1 cellular context compared by ENCODE assay signal in the genomic region with DNA sequence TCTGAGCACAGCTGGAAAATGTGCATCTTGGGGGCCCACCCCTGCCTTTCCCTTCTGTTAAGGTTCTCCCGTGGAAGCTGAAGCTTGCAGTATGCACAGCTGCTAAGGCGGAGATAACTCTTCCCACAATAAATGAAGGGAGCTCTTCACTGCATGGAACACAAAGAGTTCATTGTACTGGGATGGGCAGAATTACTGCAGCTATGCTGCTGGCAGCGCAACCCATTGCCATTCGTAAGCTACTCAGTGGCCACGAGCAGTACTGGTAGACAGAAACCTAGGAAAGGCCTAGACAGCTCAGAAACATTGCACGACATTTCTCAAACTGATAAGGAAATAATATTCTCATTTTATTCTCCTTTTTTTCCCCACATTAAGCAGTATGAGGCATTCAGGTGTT.
TF ChIP-seq lines count a peak whose summit lies in the region.

No MANE protein-coding gene starts in this region.

TF ChIP-seq in GM23338, 12 proteins besides CTCF, POLR2A, EP300 and RAD21 (continued from another document):
- TF ChIP-seq, protein P1, sequence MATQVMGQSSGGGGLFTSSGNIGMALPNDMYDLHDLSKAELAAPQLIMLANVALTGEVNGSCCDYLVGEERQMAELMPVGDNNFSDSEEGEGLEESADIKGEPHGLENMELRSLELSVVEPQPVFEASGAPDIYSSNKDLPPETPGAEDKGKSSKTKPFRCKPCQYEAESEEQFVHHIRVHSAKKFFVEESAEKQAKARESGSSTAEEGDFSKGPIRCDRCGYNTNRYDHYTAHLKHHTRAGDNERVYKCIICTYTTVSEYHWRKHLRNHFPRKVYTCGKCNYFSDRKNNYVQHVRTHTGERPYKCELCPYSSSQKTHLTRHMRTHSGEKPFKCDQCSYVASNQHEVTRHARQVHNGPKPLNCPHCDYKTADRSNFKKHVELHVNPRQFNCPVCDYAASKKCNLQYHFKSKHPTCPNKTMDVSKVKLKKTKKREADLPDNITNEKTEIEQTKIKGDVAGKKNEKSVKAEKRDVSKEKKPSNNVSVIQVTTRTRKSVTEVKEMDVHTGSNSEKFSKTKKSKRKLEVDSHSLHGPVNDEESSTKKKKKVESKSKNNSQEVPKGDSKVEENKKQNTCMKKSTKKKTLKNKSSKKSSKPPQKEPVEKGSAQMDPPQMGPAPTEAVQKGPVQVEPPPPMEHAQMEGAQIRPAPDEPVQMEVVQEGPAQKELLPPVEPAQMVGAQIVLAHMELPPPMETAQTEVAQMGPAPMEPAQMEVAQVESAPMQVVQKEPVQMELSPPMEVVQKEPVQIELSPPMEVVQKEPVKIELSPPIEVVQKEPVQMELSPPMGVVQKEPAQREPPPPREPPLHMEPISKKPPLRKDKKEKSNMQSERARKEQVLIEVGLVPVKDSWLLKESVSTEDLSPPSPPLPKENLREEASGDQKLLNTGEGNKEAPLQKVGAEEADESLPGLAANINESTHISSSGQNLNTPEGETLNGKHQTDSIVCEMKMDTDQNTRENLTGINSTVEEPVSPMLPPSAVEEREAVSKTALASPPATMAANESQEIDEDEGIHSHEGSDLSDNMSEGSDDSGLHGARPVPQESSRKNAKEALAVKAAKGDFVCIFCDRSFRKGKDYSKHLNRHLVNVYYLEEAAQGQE (IDR thresholded peaks at IDR 0.05; ENCODE audit: unreplicated experiment) = no peak
- TF ChIP-seq, protein P2, sequence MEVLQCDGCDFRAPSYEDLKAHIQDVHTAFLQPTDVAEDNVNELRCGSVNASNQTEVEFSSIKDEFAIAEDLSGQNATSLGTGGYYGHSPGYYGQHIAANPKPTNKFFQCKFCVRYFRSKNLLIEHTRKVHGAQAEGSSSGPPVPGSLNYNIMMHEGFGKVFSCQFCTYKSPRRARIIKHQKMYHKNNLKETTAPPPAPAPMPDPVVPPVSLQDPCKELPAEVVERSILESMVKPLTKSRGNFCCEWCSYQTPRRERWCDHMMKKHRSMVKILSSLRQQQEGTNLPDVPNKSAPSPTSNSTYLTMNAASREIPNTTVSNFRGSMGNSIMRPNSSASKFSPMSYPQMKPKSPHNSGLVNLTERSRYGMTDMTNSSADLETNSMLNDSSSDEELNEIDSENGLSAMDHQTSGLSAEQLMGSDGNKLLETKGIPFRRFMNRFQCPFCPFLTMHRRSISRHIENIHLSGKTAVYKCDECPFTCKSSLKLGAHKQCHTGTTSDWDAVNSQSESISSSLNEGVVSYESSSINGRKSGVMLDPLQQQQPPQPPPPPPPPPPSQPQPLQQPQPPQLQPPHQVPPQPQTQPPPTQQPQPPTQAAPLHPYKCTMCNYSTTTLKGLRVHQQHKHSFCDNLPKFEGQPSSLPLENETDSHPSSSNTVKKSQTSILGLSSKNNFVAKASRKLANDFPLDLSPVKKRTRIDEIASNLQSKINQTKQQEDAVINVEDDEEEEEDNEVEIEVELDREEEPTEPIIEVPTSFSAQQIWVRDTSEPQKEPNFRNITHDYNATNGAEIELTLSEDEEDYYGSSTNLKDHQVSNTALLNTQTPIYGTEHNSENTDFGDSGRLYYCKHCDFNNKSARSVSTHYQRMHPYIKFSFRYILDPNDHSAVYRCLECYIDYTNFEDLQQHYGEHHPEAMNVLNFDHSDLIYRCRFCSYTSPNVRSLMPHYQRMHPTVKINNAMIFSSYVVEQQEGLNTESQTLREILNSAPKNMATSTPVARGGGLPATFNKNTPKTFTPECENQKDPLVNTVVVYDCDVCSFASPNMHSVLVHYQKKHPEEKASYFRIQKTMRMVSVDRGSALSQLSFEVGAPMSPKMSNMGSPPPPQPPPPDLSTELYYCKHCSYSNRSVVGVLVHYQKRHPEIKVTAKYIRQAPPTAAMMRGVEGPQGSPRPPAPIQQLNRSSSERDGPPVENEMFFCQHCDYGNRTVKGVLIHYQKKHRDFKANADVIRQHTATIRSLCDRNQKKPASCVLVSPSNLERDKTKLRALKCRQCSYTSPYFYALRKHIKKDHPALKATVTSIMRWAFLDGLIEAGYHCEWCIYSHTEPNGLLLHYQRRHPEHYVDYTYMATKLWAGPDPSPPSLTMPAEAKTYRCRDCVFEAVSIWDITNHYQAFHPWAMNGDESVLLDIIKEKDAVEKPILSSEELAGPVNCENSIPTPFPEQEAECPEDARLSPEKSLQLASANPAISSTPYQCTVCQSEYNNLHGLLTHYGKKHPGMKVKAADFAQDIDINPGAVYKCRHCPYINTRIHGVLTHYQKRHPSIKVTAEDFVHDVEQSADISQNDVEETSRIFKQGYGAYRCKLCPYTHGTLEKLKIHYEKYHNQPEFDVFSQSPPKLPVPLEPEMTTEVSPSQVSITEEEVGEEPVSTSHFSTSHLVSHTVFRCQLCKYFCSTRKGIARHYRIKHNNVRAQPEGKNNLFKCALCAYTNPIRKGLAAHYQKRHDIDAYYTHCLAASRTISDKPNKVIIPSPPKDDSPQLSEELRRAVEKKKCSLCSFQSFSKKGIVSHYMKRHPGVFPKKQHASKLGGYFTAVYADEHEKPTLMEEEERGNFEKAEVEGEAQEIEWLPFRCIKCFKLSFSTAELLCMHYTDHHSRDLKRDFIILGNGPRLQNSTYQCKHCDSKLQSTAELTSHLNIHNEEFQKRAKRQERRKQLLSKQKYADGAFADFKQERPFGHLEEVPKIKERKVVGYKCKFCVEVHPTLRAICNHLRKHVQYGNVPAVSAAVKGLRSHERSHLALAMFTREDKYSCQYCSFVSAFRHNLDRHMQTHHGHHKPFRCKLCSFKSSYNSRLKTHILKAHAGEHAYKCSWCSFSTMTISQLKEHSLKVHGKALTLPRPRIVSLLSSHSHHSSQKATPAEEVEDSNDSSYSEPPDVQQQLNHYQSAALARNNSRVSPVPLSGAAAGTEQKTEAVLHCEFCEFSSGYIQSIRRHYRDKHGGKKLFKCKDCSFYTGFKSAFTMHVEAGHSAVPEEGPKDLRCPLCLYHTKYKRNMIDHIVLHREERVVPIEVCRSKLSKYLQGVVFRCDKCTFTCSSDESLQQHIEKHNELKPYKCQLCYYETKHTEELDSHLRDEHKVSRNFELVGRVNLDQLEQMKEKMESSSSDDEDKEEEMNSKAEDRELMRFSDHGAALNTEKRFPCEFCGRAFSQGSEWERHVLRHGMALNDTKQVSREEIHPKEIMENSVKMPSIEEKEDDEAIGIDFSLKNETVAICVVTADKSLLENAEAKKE (CRISPR knock-in tag; IDR thresholded peaks at IDR 0.05) = no peak
- no peak for TF ChIP-seq POLR2AphosphoS5 (IDR thresholded peaks at IDR 0.05; ENCODE audit: low read depth)
